Comparison of ENCODE assay signal across 24 cellular contexts in genomic region chr1:168722964-168723363, GRCh38. TPM values are rescaled to one million over a fixed set of nuclear protein-coding genes. Genes with fewer than 3 reads are reported as not detected.
"Had no signal": no experiment of that assay in that cellular context is flagged by ENCODE, and none has a peak within 500 bp of the region (broad histone marks: within the 10 kb centered on the region; RNA-seq: fewer than 3 reads in every experiment).

No MANE protein-coding gene starts in this region.

- H3K4me1 ChIP-seq: adrenal gland, spleen, upper lobe of right lung had no signal

- DNase-seq: activated CD4-positive, CD25-positive, alpha-beta regulatory T cell treated with anti-CD3 and anti-CD28 coated beads, Interleukin-2, amount 50 U/mL, for 72 hours; activated CD8-positive, alpha-beta memory T cell treated with anti-CD3 and anti-CD28 coated beads for 24 hours; activated CD8-positive, alpha-beta memory T cell treated with anti-CD3 and anti-CD28 coated beads, Interleukin-2, amount 50 U/mL, for 48 hours; activated effector memory CD4-positive, alpha-beta T cell treated with Interleukin-2 at 50 U/mL for 16 hours; activated naive CD4-positive, alpha-beta T cell treated with anti-CD3 and anti-CD28 coated beads, Interleukin-2, amount 50 U/mL, for 16 hours; activated T-cell treated with anti-CD3 and anti-CD28 coated beads, Interleukin-2, amount 50 U/mL, for 48 hours; adrenal gland; effector CD8-positive, alpha-beta T cell; hippocampal formation; left colon; sigmoid colon; spleen; stimulated activated naive B cell treated with anti-CD40 and anti-IgM and Interleukin-4, amounts not matched to agents 10 μg/mL and 1 μg/mL and 100 μg/mL, for 72 hours; SW 1271; T-helper 2 cell; upper lobe of right lung had no signal

- H3K27ac ChIP-seq: adrenal gland, sigmoid colon, spleen, thoracic aorta, upper lobe of right lung, VCaP had no signal

- ATAC-seq: esophagus mucosa; left colon; stimulated activated naive B cell treated with anti-CD40 and anti-IgM and Interleukin-4, amounts not matched to agents 10 μg/mL and 1 μg/mL and 100 μg/mL, for 72 hours; upper lobe of right lung had no signal

- FAIRE-seq: bronchial epithelial cell, islet of Langerhans had no signal

- H3K4me3 ChIP-seq: adrenal gland, sigmoid colon, spleen, thoracic aorta, upper lobe of right lung had no signal

- H3K27me3 ChIP-seq: adrenal gland, sigmoid colon, upper lobe of right lung had no signal

- H3K9me3 ChIP-seq: adrenal gland, sigmoid colon, spleen, thoracic aorta, upper lobe of right lung had no signal

- H3K36me3 ChIP-seq: adrenal gland, sigmoid colon, spleen, thoracic aorta, upper lobe of right lung had no signal

RNA-seq across cellular contexts. Expression of gene DPT, which starts 6.0 kb away (rescaled TPM):
- total RNA-seq: bronchial epithelial cell, lung microvascular endothelial cell, myocyte, neural crest cell had no signal
